ENCODE assay signal across 1 cellular context in the genomic region with DNA sequence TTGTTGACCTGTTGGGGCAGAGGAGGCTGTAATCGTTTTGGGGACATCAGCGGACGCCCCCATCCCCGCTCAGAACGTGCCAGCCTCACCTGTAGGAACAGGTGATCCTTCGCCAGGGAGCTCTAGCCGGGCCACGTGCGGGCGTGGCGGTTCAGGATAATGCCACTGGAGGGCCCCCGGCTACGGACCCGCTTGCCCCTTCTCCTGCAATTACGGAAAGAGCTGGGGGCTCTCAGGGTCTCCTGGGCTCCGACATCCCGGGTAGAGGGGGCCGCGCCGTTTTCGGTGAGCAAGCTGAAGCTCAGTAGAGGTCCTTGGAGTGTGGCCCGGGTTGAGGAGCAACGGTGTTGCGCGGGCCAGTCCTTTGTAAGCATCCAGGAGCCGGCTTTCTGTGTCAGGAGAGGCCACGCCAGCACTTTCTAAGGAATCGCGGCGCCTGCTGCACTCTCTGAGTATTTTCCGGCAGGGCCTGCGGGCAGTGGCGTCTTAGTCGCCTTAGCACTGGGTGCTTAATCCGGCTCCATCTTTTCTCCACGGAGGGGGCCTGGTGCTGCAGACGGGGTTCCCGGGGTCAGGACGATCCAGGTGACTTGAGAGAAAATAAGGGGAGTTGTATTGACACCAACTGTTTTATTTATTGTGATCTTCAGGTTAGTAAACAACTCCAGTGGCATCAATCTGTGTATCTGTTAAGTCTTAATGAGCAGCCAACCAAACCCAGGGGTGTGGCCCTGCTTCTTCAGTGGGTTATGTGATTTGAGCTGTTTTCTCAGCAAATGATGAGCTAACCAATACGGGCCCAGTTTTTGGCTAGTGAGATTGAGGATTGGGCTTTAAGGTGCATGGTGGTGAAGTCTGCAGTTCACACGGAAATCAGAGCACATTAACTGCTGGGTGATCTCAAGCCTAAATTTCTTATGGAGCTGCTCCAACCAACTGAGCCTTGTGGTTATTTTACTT.
TF ChIP-seq lines count a peak whose summit lies in the region.

No MANE protein-coding gene starts in this region.

TF ChIP-seq in GM12878, 131 proteins besides CTCF, POLR2A, EP300 and RAD21:
- TF ChIP-seq, protein P1, sequence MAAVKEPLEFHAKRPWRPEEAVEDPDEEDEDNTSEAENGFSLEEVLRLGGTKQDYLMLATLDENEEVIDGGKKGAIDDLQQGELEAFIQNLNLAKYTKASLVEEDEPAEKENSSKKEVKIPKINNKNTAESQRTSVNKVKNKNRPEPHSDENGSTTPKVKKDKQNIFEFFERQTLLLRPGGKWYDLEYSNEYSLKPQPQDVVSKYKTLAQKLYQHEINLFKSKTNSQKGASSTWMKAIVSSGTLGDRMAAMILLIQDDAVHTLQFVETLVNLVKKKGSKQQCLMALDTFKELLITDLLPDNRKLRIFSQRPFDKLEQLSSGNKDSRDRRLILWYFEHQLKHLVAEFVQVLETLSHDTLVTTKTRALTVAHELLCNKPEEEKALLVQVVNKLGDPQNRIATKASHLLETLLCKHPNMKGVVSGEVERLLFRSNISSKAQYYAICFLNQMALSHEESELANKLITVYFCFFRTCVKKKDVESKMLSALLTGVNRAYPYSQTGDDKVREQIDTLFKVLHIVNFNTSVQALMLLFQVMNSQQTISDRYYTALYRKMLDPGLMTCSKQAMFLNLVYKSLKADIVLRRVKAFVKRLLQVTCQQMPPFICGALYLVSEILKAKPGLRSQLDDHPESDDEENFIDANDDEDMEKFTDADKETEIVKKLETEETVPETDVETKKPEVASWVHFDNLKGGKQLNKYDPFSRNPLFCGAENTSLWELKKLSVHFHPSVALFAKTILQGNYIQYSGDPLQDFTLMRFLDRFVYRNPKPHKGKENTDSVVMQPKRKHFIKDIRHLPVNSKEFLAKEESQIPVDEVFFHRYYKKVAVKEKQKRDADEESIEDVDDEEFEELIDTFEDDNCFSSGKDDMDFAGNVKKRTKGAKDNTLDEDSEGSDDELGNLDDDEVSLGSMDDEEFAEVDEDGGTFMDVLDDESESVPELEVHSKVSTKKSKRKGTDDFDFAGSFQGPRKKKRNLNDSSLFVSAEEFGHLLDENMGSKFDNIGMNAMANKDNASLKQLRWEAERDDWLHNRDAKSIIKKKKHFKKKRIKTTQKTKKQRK (IDR thresholded peaks at IDR 0.05; ENCODE audit: low read depth, low read length): no peak
- TF ChIP-seq TCF3 (IDR thresholded peaks at IDR 0.05; ENCODE audit: borderline replicate concordance, insufficient read depth, low read depth, low read length) (no peak), CHD4 (IDR thresholded peaks at IDR 0.05) (no peak), ESRRA (IDR thresholded peaks at IDR 0.05; ENCODE audit: low read length) (no peak), MXI1 (IDR thresholded peaks at IDR 0.05; ENCODE audit: low read depth, low read length) (no peak), LARP7 (IDR thresholded peaks at IDR 0.05) (no peak), BMI1 (IDR thresholded peaks at IDR 0.05; ENCODE audit: borderline replicate concordance) (no peak), GATAD2B (conservative IDR thresholded peaks at IDR 0.05; ENCODE audit: low read depth) (no peak), KDM1A (IDR thresholded peaks at IDR 0.05; ENCODE audit: borderline replicate concordance) (no peak), YY1 (IDR thresholded peaks at IDR 0.05; ENCODE audit: low read depth, low read length) (no peak)
- TF ChIP-seq, protein P2, sequence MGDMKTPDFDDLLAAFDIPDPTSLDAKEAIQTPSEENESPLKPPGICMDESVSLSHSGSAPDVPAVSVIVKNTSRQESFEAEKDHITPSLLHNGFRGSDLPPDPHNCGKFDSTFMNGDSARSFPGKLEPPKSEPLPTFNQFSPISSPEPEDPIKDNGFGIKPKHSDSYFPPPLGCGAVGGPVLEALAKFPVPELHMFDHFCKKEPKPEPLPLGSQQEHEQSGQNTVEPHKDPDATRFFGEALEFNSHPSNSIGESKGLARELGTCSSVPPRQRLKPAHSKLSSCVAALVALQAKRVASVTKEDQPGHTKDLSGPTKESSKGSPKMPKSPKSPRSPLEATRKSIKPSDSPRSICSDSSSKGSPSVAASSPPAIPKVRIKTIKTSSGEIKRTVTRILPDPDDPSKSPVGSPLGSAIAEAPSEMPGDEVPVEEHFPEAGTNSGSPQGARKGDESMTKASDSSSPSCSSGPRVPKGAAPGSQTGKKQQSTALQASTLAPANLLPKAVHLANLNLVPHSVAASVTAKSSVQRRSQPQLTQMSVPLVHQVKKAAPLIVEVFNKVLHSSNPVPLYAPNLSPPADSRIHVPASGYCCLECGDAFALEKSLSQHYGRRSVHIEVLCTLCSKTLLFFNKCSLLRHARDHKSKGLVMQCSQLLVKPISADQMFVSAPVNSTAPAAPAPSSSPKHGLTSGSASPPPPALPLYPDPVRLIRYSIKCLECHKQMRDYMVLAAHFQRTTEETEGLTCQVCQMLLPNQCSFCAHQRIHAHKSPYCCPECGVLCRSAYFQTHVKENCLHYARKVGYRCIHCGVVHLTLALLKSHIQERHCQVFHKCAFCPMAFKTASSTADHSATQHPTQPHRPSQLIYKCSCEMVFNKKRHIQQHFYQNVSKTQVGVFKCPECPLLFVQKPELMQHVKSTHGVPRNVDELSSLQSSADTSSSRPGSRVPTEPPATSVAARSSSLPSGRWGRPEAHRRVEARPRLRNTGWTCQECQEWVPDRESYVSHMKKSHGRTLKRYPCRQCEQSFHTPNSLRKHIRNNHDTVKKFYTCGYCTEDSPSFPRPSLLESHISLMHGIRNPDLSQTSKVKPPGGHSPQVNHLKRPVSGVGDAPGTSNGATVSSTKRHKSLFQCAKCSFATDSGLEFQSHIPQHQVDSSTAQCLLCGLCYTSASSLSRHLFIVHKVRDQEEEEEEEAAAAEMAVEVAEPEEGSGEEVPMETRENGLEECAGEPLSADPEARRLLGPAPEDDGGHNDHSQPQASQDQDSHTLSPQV (IDR thresholded peaks at IDR 0.05): no peak
- TF ChIP-seq, protein P3, sequence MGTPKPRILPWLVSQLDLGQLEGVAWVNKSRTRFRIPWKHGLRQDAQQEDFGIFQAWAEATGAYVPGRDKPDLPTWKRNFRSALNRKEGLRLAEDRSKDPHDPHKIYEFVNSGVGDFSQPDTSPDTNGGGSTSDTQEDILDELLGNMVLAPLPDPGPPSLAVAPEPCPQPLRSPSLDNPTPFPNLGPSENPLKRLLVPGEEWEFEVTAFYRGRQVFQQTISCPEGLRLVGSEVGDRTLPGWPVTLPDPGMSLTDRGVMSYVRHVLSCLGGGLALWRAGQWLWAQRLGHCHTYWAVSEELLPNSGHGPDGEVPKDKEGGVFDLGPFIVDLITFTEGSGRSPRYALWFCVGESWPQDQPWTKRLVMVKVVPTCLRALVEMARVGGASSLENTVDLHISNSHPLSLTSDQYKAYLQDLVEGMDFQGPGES (IDR thresholded peaks at IDR 0.05): no peak
- TF ChIP-seq, protein P4, sequence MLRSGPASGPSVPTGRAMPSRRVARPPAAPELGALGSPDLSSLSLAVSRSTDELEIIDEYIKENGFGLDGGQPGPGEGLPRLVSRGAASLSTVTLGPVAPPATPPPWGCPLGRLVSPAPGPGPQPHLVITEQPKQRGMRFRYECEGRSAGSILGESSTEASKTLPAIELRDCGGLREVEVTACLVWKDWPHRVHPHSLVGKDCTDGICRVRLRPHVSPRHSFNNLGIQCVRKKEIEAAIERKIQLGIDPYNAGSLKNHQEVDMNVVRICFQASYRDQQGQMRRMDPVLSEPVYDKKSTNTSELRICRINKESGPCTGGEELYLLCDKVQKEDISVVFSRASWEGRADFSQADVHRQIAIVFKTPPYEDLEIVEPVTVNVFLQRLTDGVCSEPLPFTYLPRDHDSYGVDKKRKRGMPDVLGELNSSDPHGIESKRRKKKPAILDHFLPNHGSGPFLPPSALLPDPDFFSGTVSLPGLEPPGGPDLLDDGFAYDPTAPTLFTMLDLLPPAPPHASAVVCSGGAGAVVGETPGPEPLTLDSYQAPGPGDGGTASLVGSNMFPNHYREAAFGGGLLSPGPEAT (IDR thresholded peaks at IDR 0.05; ENCODE audit: low read depth): no peak
- TF ChIP-seq, protein P5, sequence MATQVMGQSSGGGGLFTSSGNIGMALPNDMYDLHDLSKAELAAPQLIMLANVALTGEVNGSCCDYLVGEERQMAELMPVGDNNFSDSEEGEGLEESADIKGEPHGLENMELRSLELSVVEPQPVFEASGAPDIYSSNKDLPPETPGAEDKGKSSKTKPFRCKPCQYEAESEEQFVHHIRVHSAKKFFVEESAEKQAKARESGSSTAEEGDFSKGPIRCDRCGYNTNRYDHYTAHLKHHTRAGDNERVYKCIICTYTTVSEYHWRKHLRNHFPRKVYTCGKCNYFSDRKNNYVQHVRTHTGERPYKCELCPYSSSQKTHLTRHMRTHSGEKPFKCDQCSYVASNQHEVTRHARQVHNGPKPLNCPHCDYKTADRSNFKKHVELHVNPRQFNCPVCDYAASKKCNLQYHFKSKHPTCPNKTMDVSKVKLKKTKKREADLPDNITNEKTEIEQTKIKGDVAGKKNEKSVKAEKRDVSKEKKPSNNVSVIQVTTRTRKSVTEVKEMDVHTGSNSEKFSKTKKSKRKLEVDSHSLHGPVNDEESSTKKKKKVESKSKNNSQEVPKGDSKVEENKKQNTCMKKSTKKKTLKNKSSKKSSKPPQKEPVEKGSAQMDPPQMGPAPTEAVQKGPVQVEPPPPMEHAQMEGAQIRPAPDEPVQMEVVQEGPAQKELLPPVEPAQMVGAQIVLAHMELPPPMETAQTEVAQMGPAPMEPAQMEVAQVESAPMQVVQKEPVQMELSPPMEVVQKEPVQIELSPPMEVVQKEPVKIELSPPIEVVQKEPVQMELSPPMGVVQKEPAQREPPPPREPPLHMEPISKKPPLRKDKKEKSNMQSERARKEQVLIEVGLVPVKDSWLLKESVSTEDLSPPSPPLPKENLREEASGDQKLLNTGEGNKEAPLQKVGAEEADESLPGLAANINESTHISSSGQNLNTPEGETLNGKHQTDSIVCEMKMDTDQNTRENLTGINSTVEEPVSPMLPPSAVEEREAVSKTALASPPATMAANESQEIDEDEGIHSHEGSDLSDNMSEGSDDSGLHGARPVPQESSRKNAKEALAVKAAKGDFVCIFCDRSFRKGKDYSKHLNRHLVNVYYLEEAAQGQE (IDR thresholded peaks at IDR 0.05; ENCODE audit: low read depth, low read length): no peak
